20 cellular contexts compared by ENCODE assay signal in the genomic region with DNA sequence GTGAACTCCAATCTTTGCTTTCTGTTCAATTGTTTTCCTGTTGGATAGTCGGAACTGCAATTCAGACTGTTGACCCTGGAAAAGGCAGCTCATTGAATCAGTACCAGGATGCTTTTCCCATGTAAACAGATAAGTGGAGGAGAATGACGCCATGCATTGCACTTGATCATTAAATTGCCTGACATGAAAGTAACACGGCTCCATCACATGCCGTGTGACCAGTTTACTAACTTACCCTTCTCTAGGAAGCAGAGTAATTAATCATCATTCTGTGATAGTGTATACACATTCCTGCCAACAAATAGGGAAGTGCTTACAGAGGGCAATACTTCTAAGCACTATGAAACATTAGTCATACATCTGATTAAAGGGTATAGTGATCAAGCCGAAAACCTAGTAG.
DNase-seq lines count a peak whose midpoint lies in the region; ATAC-seq and TF ChIP-seq lines count a peak whose summit lies in the region.
"Had no signal": no experiment of that assay in that cellular context is flagged by ENCODE, and none has a peak within 500 bp of the region (broad histone marks: within the 10 kb centered on the region; RNA-seq: fewer than 3 reads in every experiment).

No MANE protein-coding gene starts in this region.

- TF ChIP-seq CTCF in IMR-90 (conservative IDR thresholded peaks at IDR 0.05; ENCODE audit: low read depth, low read length) (no peak), heart left ventricle (IDR thresholded peaks at IDR 0.05) (no peak), progenitor cell of endocrine pancreas (IDR thresholded peaks at IDR 0.05; ENCODE audit: unreplicated experiment) (no peak)

- TF ChIP-seq POLR2A in IMR-90 (IDR thresholded peaks at IDR 0.05; ENCODE audit: low read depth, low read length), result no peak
- no peak for TF ChIP-seq POLR2A in heart left ventricle (IDR thresholded peaks at IDR 0.05)

- H4K5ac ChIP-seq in IMR-90 (ENCODE audit: low read depth, low read length), result no peak overlapping the region

- no peaks in the 10 kb centered on the region for H4K20me1 ChIP-seq in IMR-90 (ENCODE audit: insufficient read depth, low read length)

- no peak for TF ChIP-seq RAD21 in IMR-90 (IDR thresholded peaks at IDR 0.05; ENCODE audit: low read length)

- H3K4me3 Mint-ChIP-seq in progenitor cell of endocrine pancreas (ENCODE audit: low read depth), result no peak overlapping the region
- H3K4me3 Mint-ChIP-seq: brain; CD14-positive monocyte; naive B cell; stimulated activated effector memory CD8-positive, alpha-beta T cell treated with anti-CD3 and anti-CD28 coated beads, Interleukin-12 subunit alpha, Interleukin-12 subunit beta, amount 100 ng/mL, for 72 hours had no signal

- H2AFZ ChIP-seq in IMR-90 (replicated peaks; ENCODE audit: low read length, poor library complexity) (no peak overlapping the region), neuronal stem cell (ENCODE audit: low read length) (no peak overlapping the region)

- H4K8ac ChIP-seq in IMR-90 (ENCODE audit: low read depth in 2 of 2, low read length in 2 of 2), result no peak overlapping the region
- no peak overlapping the region for H4K8ac ChIP-seq in neuronal stem cell (ENCODE audit: low read depth, low read length)

- H3K27ac ChIP-seq in IMR-90 (ENCODE audit: insufficient read depth, low read length), result no peak overlapping the region
- H3K27ac ChIP-seq in heart left ventricle, result peak overlapping the region in 10 of 12 donors; percentile 22 to 83 (median 64)
- H3K27ac ChIP-seq in neuronal stem cell (replicated peaks; ENCODE audit: low read length), result no peak overlapping the region
- H3K27ac ChIP-seq: sigmoid colon, SK-N-MC, upper lobe of right lung, WERI-Rb-1 had no signal

- H3K23ac ChIP-seq in IMR-90 (ENCODE audit: low read depth, low read length), result no peak overlapping the region
- no peak overlapping the region for H3K23ac ChIP-seq in neuronal stem cell (ENCODE audit: low read depth, low read length, poor library complexity)

- intact Hi-C loops in IMR-90 (cut with micrococcal nuclease), result no loop called here
- intact Hi-C loops in heart left ventricle (cut with DNase I), result no loop called here

- H3K4me1 Mint-ChIP-seq in progenitor cell of endocrine pancreas (ENCODE audit: low read depth), result peaks cover 12% of the 10 kb centered on the region
- H3K4me1 Mint-ChIP-seq: CD14-positive monocyte; naive B cell; stimulated activated effector memory CD8-positive, alpha-beta T cell treated with anti-CD3 and anti-CD28 coated beads, Interleukin-12 subunit alpha, Interleukin-12 subunit beta, amount 100 ng/mL, for 72 hours had no signal

- H3K56ac ChIP-seq in IMR-90 (ENCODE audit: extremely low read depth, insufficient read depth, low read length), result no peak overlapping the region

- H3K4ac ChIP-seq in IMR-90 (ENCODE audit: low read depth, low read length) (no peak overlapping the region), neuronal stem cell (ENCODE audit: low read length) (no peak overlapping the region)

- POLR2A ChIA-PET in IMR-90 (lab: Charles Lee; ENCODE audit: unreplicated experiment), result no interaction called here

- no peaks in the 10 kb centered on the region; the same call in 1 of the 2 replicates for H3K4me1 ChIP-seq in IMR-90 (ENCODE audit: control insufficient read depth, insufficient read depth, low read length)
- H3K4me1 ChIP-seq in heart left ventricle, result peaks cover 0 to 32% (median 8%) of the 10 kb centered on the region in 12 donors
- no peaks in the 10 kb centered on the region for H3K4me1 ChIP-seq in neuronal stem cell (ENCODE audit: control insufficient read depth in 2 of 2, insufficient read depth in 1 of 2, low read depth in 1 of 2, low read length in 2 of 2)
- H3K4me1 ChIP-seq: sigmoid colon had no signal

- DNase-seq in IMR-90 (peak; percentile 26), RPMI7951 (ENCODE audit: low read depth) (peak; percentile 50), heart left ventricle (no peak), progenitor cell of endocrine pancreas (ENCODE audit: low spot score, unreplicated experiment) (no peak), NCI-H524 (lab: John Stamatoyannopoulos, UW) (no peak), neuronal stem cell (ENCODE audit: low spot score) (no peak), T-helper 1 cell (no peak), ecto neural progenitor cell (ENCODE audit: low spot score) (no peak)
- DNase-seq: activated CD8-positive, alpha-beta memory T cell treated with anti-CD3 and anti-CD28 coated beads for 24 hours; activated gamma-delta T cell; effector CD4-positive, alpha-beta T cell; naive B cell; sigmoid colon; stimulated activated CD4-positive, alpha-beta T cell treated with anti-CD3 and anti-CD28 coated beads, Interleukin-4, amount 100 ng/mL, for 4 hours; upper lobe of right lung; WERI-Rb-1 had no signal

- H3K4me3 ChIP-seq in IMR-90 (ENCODE audit: insufficient read depth, low read depth, low read length) (no peak overlapping the region), heart left ventricle (no peak overlapping the region), neuronal stem cell (ENCODE audit: low read length in 2 of 2) (no peak overlapping the region)
- H3K4me3 ChIP-seq: sigmoid colon, SK-N-MC, upper lobe of right lung had no signal

- peak overlapping the region; percentile 61 for H3K27ac Mint-ChIP-seq in progenitor cell of endocrine pancreas
- H3K27ac Mint-ChIP-seq: brain; CD14-positive monocyte; stimulated activated effector memory CD8-positive, alpha-beta T cell treated with anti-CD3 and anti-CD28 coated beads, Interleukin-12 subunit alpha, Interleukin-12 subunit beta, amount 100 ng/mL, for 72 hours had no signal

- dilution Hi-C loops in IMR-90 (cut with HindIII; ENCODE audit: low sequenced_read_pairs, unreplicated experiment), result no loop called here

- H2BK15ac ChIP-seq in IMR-90 (ENCODE audit: low read depth, low read length) (0 out of 3 replicates have a peak overlapping the region, but pooled peaks have one; percentile 2), neuronal stem cell (ENCODE audit: low read length) (no peak overlapping the region)

- ATAC-seq in IMR-90 (ENCODE audit: low read depth), result peak; percentile 40; the same call in 1 of the 2 replicates
- ATAC-seq in heart left ventricle, result peak in 3 of 4 donors; percentile 55 to 77 (median 59)
- ATAC-seq: stimulated activated effector memory CD8-positive, alpha-beta T cell treated with anti-CD3 and anti-CD28 coated beads, Interleukin-12 subunit alpha, Interleukin-12 subunit beta, amount 100 ng/mL, for 72 hours; upper lobe of right lung had no signal

- no peaks in the 10 kb centered on the region for H3K9me1 ChIP-seq in IMR-90 (ENCODE audit: insufficient read depth, low read length)

- H2AK5ac ChIP-seq in IMR-90 (ENCODE audit: low read depth, low read length), result no peak overlapping the region
- H2AK5ac ChIP-seq in neuronal stem cell (ENCODE audit: low read depth, low read length), result no peak overlapping the region

- no peaks in the 10 kb centered on the region for H3K27me3 Mint-ChIP-seq in progenitor cell of endocrine pancreas
- H3K27me3 Mint-ChIP-seq: naive B cell had no signal

- H3K9me3 Mint-ChIP-seq in progenitor cell of endocrine pancreas (ENCODE audit: low read depth), result peaks cover 10% of the 10 kb centered on the region

- H3K14ac ChIP-seq in IMR-90 (replicated peaks; ENCODE audit: low read depth, low read length), result no peak overlapping the region
- no peak overlapping the region for H3K14ac ChIP-seq in neuronal stem cell (ENCODE audit: low read length)

- peak overlapping the region; percentile 53; the same call in 1 of the 2 replicates for H2BK20ac ChIP-seq in IMR-90 (ENCODE audit: low read depth, low read length)

- H2BK12ac ChIP-seq in neuronal stem cell (ENCODE audit: low read length), result no peak overlapping the region

- H3K36me3 ChIP-seq in IMR-90 (ENCODE audit: control insufficient read depth, insufficient read depth, low read length) (no peaks in the 10 kb centered on the region), heart left ventricle (peaks cover 0 to 13% (median 0%) of the 10 kb centered on the region in 9 donors), neuronal stem cell (replicated peaks in 1 of 2; ENCODE audit: control insufficient read depth in 2 of 2, insufficient read depth in 2 of 2, low read length in 2 of 2) (no peaks in the 10 kb centered on the region)
- H3K36me3 ChIP-seq: upper lobe of right lung, WERI-Rb-1 had no signal

- no peaks in the 10 kb centered on the region for H3K9me3 ChIP-seq in IMR-90 (ENCODE audit: control insufficient read depth, insufficient read depth, low read length)
- H3K9me3 ChIP-seq in heart left ventricle, result peaks cover 0 to 10% (median 0%) of the 10 kb centered on the region in 12 donors
- H3K9me3 ChIP-seq in neuronal stem cell (replicated peaks in 1 of 2; ENCODE audit: control insufficient read depth in 2 of 2, insufficient read depth in 1 of 2, low read depth in 1 of 2, low read length in 2 of 2), result no peaks in the 10 kb centered on the region
- H3K9me3 ChIP-seq: sigmoid colon, upper lobe of right lung had no signal

- no peak overlapping the region for H2AK9ac ChIP-seq in IMR-90 (replicated peaks; ENCODE audit: low read depth, low read length, poor library complexity)

- H3K4me2 ChIP-seq in IMR-90 (ENCODE audit: low read depth, low read length) (no peak overlapping the region), neuronal stem cell (ENCODE audit: insufficient read depth, low read length, poor library complexity, severe bottlenecking) (no peak overlapping the region)

- no peaks in the 10 kb centered on the region for H3K79me1 ChIP-seq in IMR-90 (ENCODE audit: low read depth in 1 of 2, low read length in 2 of 2)
- H3K79me1 ChIP-seq in neuronal stem cell (ENCODE audit: low read depth, low read length), result no peaks in the 10 kb centered on the region

- CTCF ChIA-PET in IMR-90 (lab: Yijun Ruan, JAX), result no interaction called here

- peaks cover 3% of the 10 kb centered on the region for H3K36me3 Mint-ChIP-seq in progenitor cell of endocrine pancreas (ENCODE audit: insufficient read depth)
- H3K36me3 Mint-ChIP-seq: CD14-positive monocyte; naive B cell; stimulated activated effector memory CD8-positive, alpha-beta T cell treated with anti-CD3 and anti-CD28 coated beads, Interleukin-12 subunit alpha, Interleukin-12 subunit beta, amount 100 ng/mL, for 72 hours had no signal

- no CpG with 5 or more reads among the region's 5 CpGs for WGBS in IMR-90 (ENCODE audit: extremely low coverage in 2 of 2, insufficient read length in 1 of 2), 2 experiments
- 44 to 51% (median 46%) methylated on average over 5 of the region's 5 CpGs for WGBS in heart left ventricle, 4 donors
- WGBS in neuronal stem cell (ENCODE audit: extremely low coverage in 2 of 2, insufficient read length in 2 of 2, insufficient replicate concordance in 1 of 2), 2 donors, result no CpG with 5 or more reads among the region's 5 CpGs

- no peak overlapping the region for H2BK5ac ChIP-seq in IMR-90 (ENCODE audit: low read depth, low read length, poor library complexity, severe bottlenecking)
- H2BK5ac ChIP-seq in neuronal stem cell (ENCODE audit: low read length), result no peak overlapping the region

- H3K27me3 ChIP-seq in IMR-90 (ENCODE audit: control insufficient read depth, insufficient read depth, low read length) (no peaks in the 10 kb centered on the region), heart left ventricle (no peaks in the 10 kb centered on the region), neuronal stem cell (ENCODE audit: control insufficient read depth in 3 of 3, insufficient read depth in 3 of 3, low read depth in 1 of 3, low read length in 3 of 3) (no peaks in the 10 kb centered on the region)
- H3K27me3 ChIP-seq: sigmoid colon, upper lobe of right lung had no signal

- H4K91ac ChIP-seq in IMR-90 (ENCODE audit: insufficient read depth, low read depth, low read length) (no peak overlapping the region), neuronal stem cell (ENCODE audit: low read depth, low read length, poor library complexity) (no peak overlapping the region)

- in situ Hi-C loops in IMR-90 (cut with MboI; ENCODE audit: low sequenced_read_pairs), result no loop called here

- H3K18ac ChIP-seq in IMR-90 (ENCODE audit: low read depth, low read length), result no peak overlapping the region
- H3K18ac ChIP-seq in neuronal stem cell (ENCODE audit: low read length), result no peak overlapping the region

- H3K9ac ChIP-seq in IMR-90 (ENCODE audit: low read depth, low read length), result no peak overlapping the region
- no peak overlapping the region for H3K9ac ChIP-seq in neuronal stem cell (ENCODE audit: low read depth, low read length, poor library complexity)

- H2BK120ac ChIP-seq in IMR-90 (ENCODE audit: low read depth, low read length) (0 out of 2 replicates have a peak overlapping the region, but pooled peaks have one; percentile 8), neuronal stem cell (ENCODE audit: low read depth, low read length) (no peak overlapping the region)

- BruUV-seq in IMR-90 (replicated peaks; lab: Mats Ljungman, UMichigan), result no TSS peak

Comparison
In these comparisons a context has a peak if more than half of its experiments do, and no peak if none do; other contexts are left out.
1. DNase-seq: peak in IMR-90 (single experiment) and RPMI7951 (single experiment); none in heart left ventricle (0 of 5), progenitor cell of endocrine pancreas (single experiment), NCI-H524 (0 of 2), neuronal stem cell (single experiment), T-helper 1 cell (0 of 5) and ecto neural progenitor cell (single experiment).
2. H3K27ac ChIP-seq: peak in heart left ventricle (10 of 12); none in IMR-90 (single experiment) and neuronal stem cell (single experiment).